ENCODE assay signal across 1 cellular context in genomic region chr1:25820247-25821111, GRCh38.
TF ChIP-seq lines count a peak whose summit lies in the region.

No MANE protein-coding gene starts in this region.

TF ChIP-seq in HepG2, 621 proteins besides CTCF, POLR2A, EP300 and RAD21 (continued from another document and continues in another):
- TF ChIP-seq BRF2 (CRISPR knock-in tag; IDR thresholded peaks at IDR 0.05) (no peak), ZNF143 (CRISPR knock-in tag; IDR thresholded peaks at IDR 0.05) (no peak), E2F2 (CRISPR knock-in tag; IDR thresholded peaks at IDR 0.05; ENCODE audit: borderline replicate concordance) (no peak), SALL2 (CRISPR knock-in tag; IDR thresholded peaks at IDR 0.05) (no peak), ZNF253 (CRISPR knock-in tag; IDR thresholded peaks at IDR 0.05; ENCODE audit: borderline replicate concordance) (no peak; the same call in 1 of the 2 replicates), CSRNP1 (CRISPR knock-in tag; IDR thresholded peaks at IDR 0.05) (peak; percentile 59), ZNF563 (CRISPR knock-in tag; IDR thresholded peaks at IDR 0.05) (no peak), SOX6 (IDR thresholded peaks at IDR 0.05) (no peak), SOX6 (CRISPR knock-in tag; IDR thresholded peaks at IDR 0.05) (no peak), MTA3 (CRISPR knock-in tag; IDR thresholded peaks at IDR 0.05) (no peak), PAXIP1 (CRISPR knock-in tag; conservative IDR thresholded peaks at IDR 0.05) (no peak; the same call in none of the 2 replicates), GRHL1 (CRISPR knock-in tag; conservative IDR thresholded peaks at IDR 0.05) (no peak), KLF12 (CRISPR knock-in tag; IDR thresholded peaks at IDR 0.05; ENCODE audit: borderline replicate concordance) (0 out of 2 replicates have a peak, but pooled peaks have one; percentile 12), ZNF761 (CRISPR knock-in tag; conservative IDR thresholded peaks at IDR 0.05) (peak; percentile 46; the same call in 1 of the 2 replicates), ZBTB21 (CRISPR knock-in tag; IDR thresholded peaks at IDR 0.05) (no peak), ZSCAN21 (CRISPR knock-in tag; IDR thresholded peaks at IDR 0.05; ENCODE audit: borderline replicate concordance) (no peak; the same call in 1 of the 2 replicates), KLF15 (CRISPR knock-in tag; IDR thresholded peaks at IDR 0.05; ENCODE audit: borderline replicate concordance) (no peak), ZNF691 (CRISPR knock-in tag; IDR thresholded peaks at IDR 0.05; ENCODE audit: borderline replicate concordance, low read depth) (no peak), IKZF5 (CRISPR knock-in tag; IDR thresholded peaks at IDR 0.05) (no peak), ZNF746 (CRISPR knock-in tag; IDR thresholded peaks at IDR 0.05) (no peak), HIVEP1 (CRISPR knock-in tag; IDR thresholded peaks at IDR 0.05) (peak; percentile 42; the same call in 1 of the 2 replicates), CBFB (CRISPR knock-in tag; IDR thresholded peaks at IDR 0.05) (no peak), HOXA5 (CRISPR knock-in tag; IDR thresholded peaks at IDR 0.05) (no peak), NFIB (CRISPR knock-in tag; IDR thresholded peaks at IDR 0.05; ENCODE audit: borderline replicate concordance) (0 out of 2 replicates have a peak, but pooled peaks have one; percentile 73), CBX1 (IDR thresholded peaks at IDR 0.05; ENCODE audit: low read depth) (no peak), SMC3 (IDR thresholded peaks at IDR 0.05; ENCODE audit: low read length) (no peak), NRL (CRISPR knock-in tag; IDR thresholded peaks at IDR 0.05; ENCODE audit: borderline replicate concordance) (0 out of 2 replicates have a peak, but pooled peaks have one; percentile 13), DMTF1 (CRISPR knock-in tag; IDR thresholded peaks at IDR 0.05) (no peak), ZNF547 (CRISPR knock-in tag; IDR thresholded peaks at IDR 0.05) (0 out of 2 replicates have a peak, but pooled peaks have one; percentile 12), ZNF17 (CRISPR knock-in tag; IDR thresholded peaks at IDR 0.05) (no peak), ESRRA (CRISPR knock-in tag; IDR thresholded peaks at IDR 0.05; ENCODE audit: low read depth) (peak; percentile 75; the same call in 1 of the 2 replicates), MXI1 (IDR thresholded peaks at IDR 0.05; ENCODE audit: borderline replicate concordance, low read depth, low read length) (peak; percentile 23; the same call in 1 of the 3 replicates), RCOR2 (CRISPR knock-in tag; IDR thresholded peaks at IDR 0.05) (no peak), ZNF724P (CRISPR knock-in tag; IDR thresholded peaks at IDR 0.05; ENCODE audit: borderline replicate concordance) (no peak), TFAP4 (IDR thresholded peaks at IDR 0.05; ENCODE audit: borderline replicate concordance, low read depth) (no peak), ZBTB33 (CRISPR knock-in tag; IDR thresholded peaks at IDR 0.05) (no peak), HMGXB3 (CRISPR knock-in tag; IDR thresholded peaks at IDR 0.05; ENCODE audit: borderline replicate concordance) (no peak), TEAD3 (CRISPR knock-in tag; optimal IDR thresholded peaks at IDR 0.05; ENCODE audit: borderline replicate concordance) (no peak)
